ENCODE assay signal across 8 cellular contexts in genomic region chr7:112938895-112939588, GRCh38.
DNase-seq lines count a peak whose midpoint lies in the region; ATAC-seq and TF ChIP-seq lines count a peak whose summit lies in the region.

No MANE protein-coding gene starts in this region.

- peak overlapping the region; percentile 87 for H3K9ac ChIP-seq in skeletal muscle satellite cell (ENCODE audit: low read depth, low read length)

- H3K27me3 ChIP-seq in skeletal muscle satellite cell (ENCODE audit: control insufficient read depth, insufficient read depth, low read length): no peaks in the 10 kb centered on the region

- CTCF ChIA-PET in GM10248 (lab: Yijun Ruan, JAX): interaction anchor here (1.1 to 1.8 kb wide), 4 partner anchors 19 to 72 kb away, joined by 3 to 5 read pairs (median 4); no protein-coding TSS in a partner anchor

- peak overlapping the region; percentile 78 to 91 for H3K4me3 ChIP-seq in cardiac fibroblast (replicated peaks in 1 of 2; ENCODE audit: low read depth in 2 of 2, low read length in 2 of 2)
- peak overlapping the region; percentile 84 for H3K4me3 ChIP-seq in skeletal muscle satellite cell (ENCODE audit: low read length)

- in situ Hi-C loops in SK-MEL-5 (cut with HindIII; ENCODE audit: low pct_unique_long_range_greater_than_20kb, low sequenced_read_pairs): no loop called here

- DNase-seq in GM10248 (ENCODE audit: extremely low spot score): peak; percentile 28
- DNase-seq in SK-MEL-5 (ENCODE audit: low read depth, low spot score): peak; percentile 16
- DNase-seq in cardiac fibroblast (ENCODE audit: low read depth in 2 of 2): peak; percentile 25 to 41
- DNase-seq in iPS-NIHi7 (ENCODE audit: extremely low spot score): peak; percentile 68
- no peak for DNase-seq in NCI-H2029 (lab: John Stamatoyannopoulos, UW)

- POLR2A ChIA-PET in GM10248 (lab: Yijun Ruan, JAX): interaction anchor here (0.7 to 1.5 kb wide), 3 partner anchors 84 to 489 kb away, joined by 3 to 18 read pairs (median 3); partner anchors contain the start of gene IFRD1

- no peak for TF ChIP-seq CTCF in GM10248 (IDR thresholded peaks at IDR 0.05; ENCODE audit: control extremely low read depth, extremely low read depth, low read depth, missing control alignments)
- TF ChIP-seq CTCF in cardiac fibroblast (IDR thresholded peaks at IDR 0.05; ENCODE audit: low read depth, low read length): no peak

- peaks cover 20% of the 10 kb centered on the region for H3K4me1 ChIP-seq in skeletal muscle satellite cell (ENCODE audit: control insufficient read depth, insufficient read depth, low read length)

- no peaks in the 10 kb centered on the region for H3K36me3 ChIP-seq in skeletal muscle satellite cell (ENCODE audit: insufficient read depth, low read length)

- peak; percentile 1 for ATAC-seq in HG02970 (IDR thresholded peaks at IDR 0.05; ENCODE audit: low FRiP score, unreplicated experiment)
- ATAC-seq in activated CD4-positive, CD25-positive, alpha-beta regulatory T cell treated with anti-CD3 and anti-CD28 coated beads, Interleukin-2, amount 50 U/mL, for 24 hours: no peak

- H3K9me3 ChIP-seq in skeletal muscle satellite cell (replicated peaks; ENCODE audit: low read length): no peaks in the 10 kb centered on the region

- peak overlapping the region; percentile 81 for H3K4me2 ChIP-seq in skeletal muscle satellite cell (ENCODE audit: low read length)
